In the genomic region with DNA sequence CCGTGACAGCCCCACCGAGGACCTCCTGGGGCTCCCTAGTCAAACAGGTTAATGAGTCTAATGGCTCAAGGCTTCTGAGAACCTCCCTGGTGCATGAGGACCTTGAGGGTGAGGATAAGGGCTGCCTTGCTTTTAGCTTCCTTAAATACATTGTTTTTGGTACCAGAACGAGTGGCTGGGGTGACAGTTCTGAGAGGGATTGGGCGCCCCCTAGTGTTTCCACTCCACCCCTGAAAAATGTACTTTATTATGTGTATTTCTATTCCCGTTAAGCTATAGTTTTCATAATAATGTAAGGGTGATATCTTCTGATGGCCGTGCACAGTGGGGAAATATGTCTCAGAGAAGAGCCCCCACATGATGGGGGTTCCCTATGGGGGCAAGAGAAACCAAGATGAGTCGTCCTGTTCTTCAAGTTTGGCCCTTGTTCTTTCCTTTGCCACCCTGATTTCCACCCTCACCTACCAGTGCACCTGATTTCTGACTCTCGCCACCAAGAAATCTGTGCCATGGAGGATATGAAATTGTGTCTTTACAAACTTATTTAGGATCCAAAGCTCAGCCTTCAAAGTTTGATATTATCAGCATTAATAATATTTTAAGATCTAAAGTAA, we compare ENCODE assay signal across 8 cellular contexts. TPM values are rescaled to one million over a fixed set of nuclear protein-coding genes. Genes with fewer than 3 reads are reported as not detected.
DNase-seq lines count a peak whose midpoint lies in the region; ATAC-seq and TF ChIP-seq lines count a peak whose summit lies in the region.

No MANE protein-coding gene starts in this region.

- H3K9me3 Mint-ChIP-seq in endothelial cell (ENCODE audit: unreplicated experiment), result no peaks in the 10 kb centered on the region
- no peaks in the 10 kb centered on the region for H3K9me3 Mint-ChIP-seq in naive thymus-derived CD8-positive, alpha-beta T cell
- H3K9me3 Mint-ChIP-seq in stimulated activated effector memory CD8-positive, alpha-beta T cell treated with anti-CD3 and anti-CD28 coated beads, Interleukin-12 subunit alpha, Interleukin-12 subunit beta, amount 100 ng/mL, for 72 hours, result no peaks in the 10 kb centered on the region

- POLR2A ChIA-PET in naive thymus-derived CD8-positive, alpha-beta T cell (lab: Charles Lee), result interaction anchor here (0.6 to 1.3 kb wide), 6 partner anchors 69 to 162 kb away, joined by 3 to 6 read pairs (median 4); partner anchors contain the start of gene MOSMO

- no peaks in the 10 kb centered on the region for H3K36me3 ChIP-seq in HAP-1 (replicated peaks)

- no peaks in the 10 kb centered on the region for H3K4me1 Mint-ChIP-seq in endothelial cell (ENCODE audit: unreplicated experiment)
- H3K4me1 Mint-ChIP-seq in naive thymus-derived CD8-positive, alpha-beta T cell, result peaks cover 0 to 8% (median 1%) of the 10 kb centered on the region in 4 donors
- H3K4me1 Mint-ChIP-seq in stimulated activated effector memory CD8-positive, alpha-beta T cell treated with anti-CD3 and anti-CD28 coated beads, Interleukin-12 subunit alpha, Interleukin-12 subunit beta, amount 100 ng/mL, for 72 hours, result no peaks in the 10 kb centered on the region

- peak; percentile 77 for DNase-seq in AG20443 (ENCODE audit: low spot score)
- peak; percentile 66 to 83 for DNase-seq in HAP-1 (ENCODE audit: low spot score in 2 of 2)
- DNase-seq in NOMO-1 treated with dmso at 0.1 percent for 144 hours (lab: John Stamatoyannopoulos, UW; ENCODE audit: unreplicated experiment), result peak; percentile 51
- DNase-seq in activated CD8-positive, alpha-beta memory T cell treated with anti-CD3 and anti-CD28 coated beads for 24 hours, result peak; percentile 88
- peak; percentile 73 for DNase-seq in endothelial cell (ENCODE audit: low spot score)
- peak; percentile 41 to 76 (median 66) for DNase-seq in naive thymus-derived CD8-positive, alpha-beta T cell
- DNase-seq in stimulated activated effector memory CD8-positive, alpha-beta T cell treated with anti-CD3 and anti-CD28 coated beads, Interleukin-12 subunit alpha, Interleukin-12 subunit beta, amount 100 ng/mL, for 72 hours (ENCODE audit: low spot score in 2 of 2), result peak; percentile 64 to 88

- no peaks in the 10 kb centered on the region for H3K9me3 ChIP-seq in HAP-1

- no peak overlapping the region for H3K27ac Mint-ChIP-seq in endothelial cell (ENCODE audit: unreplicated experiment)
- H3K27ac Mint-ChIP-seq in naive thymus-derived CD8-positive, alpha-beta T cell, result peak overlapping the region in 2 of 10 donors; percentile 40 to 87
- no peak overlapping the region for H3K27ac Mint-ChIP-seq in stimulated activated effector memory CD8-positive, alpha-beta T cell treated with anti-CD3 and anti-CD28 coated beads, Interleukin-12 subunit alpha, Interleukin-12 subunit beta, amount 100 ng/mL, for 72 hours

- H3K27me3 ChIP-seq in HAP-1 (ENCODE audit: low read depth), result no peaks in the 10 kb centered on the region

- no peaks in the 10 kb centered on the region for H3K36me3 Mint-ChIP-seq in endothelial cell (ENCODE audit: low read depth, unreplicated experiment)
- peaks cover 0 to 16% (median 2%) of the 10 kb centered on the region in 3 donors for H3K36me3 Mint-ChIP-seq in naive thymus-derived CD8-positive, alpha-beta T cell
- H3K36me3 Mint-ChIP-seq in stimulated activated effector memory CD8-positive, alpha-beta T cell treated with anti-CD3 and anti-CD28 coated beads, Interleukin-12 subunit alpha, Interleukin-12 subunit beta, amount 100 ng/mL, for 72 hours, result no peaks in the 10 kb centered on the region

- peak; percentile 69 to 75 for ATAC-seq in naive thymus-derived CD8-positive, alpha-beta T cell
- peak; percentile 71 for ATAC-seq in stimulated activated effector memory CD8-positive, alpha-beta T cell treated with anti-CD3 and anti-CD28 coated beads, Interleukin-12 subunit alpha, Interleukin-12 subunit beta, amount 100 ng/mL, for 72 hours
- no peak for ATAC-seq in GM21515 (IDR thresholded peaks at IDR 0.05; ENCODE audit: unreplicated experiment)

- no peak overlapping the region for H3K4me3 ChIP-seq in HAP-1

- in situ Hi-C loops in HAP-1 (cut with MboI; ENCODE audit: low sequenced_read_pairs), result no loop called here

- H3K4me3 Mint-ChIP-seq in endothelial cell (ENCODE audit: unreplicated experiment), result no peak overlapping the region
- no peak overlapping the region for H3K4me3 Mint-ChIP-seq in naive thymus-derived CD8-positive, alpha-beta T cell
- no peak overlapping the region for H3K4me3 Mint-ChIP-seq in stimulated activated effector memory CD8-positive, alpha-beta T cell treated with anti-CD3 and anti-CD28 coated beads, Interleukin-12 subunit alpha, Interleukin-12 subunit beta, amount 100 ng/mL, for 72 hours

- TF ChIP-seq CTCF in endothelial cell (IDR thresholded peaks at IDR 0.05; ENCODE audit: unreplicated experiment), result peak; percentile 85

- no peaks in the 10 kb centered on the region for H3K27me3 Mint-ChIP-seq in endothelial cell (ENCODE audit: unreplicated experiment)
- H3K27me3 Mint-ChIP-seq in naive thymus-derived CD8-positive, alpha-beta T cell, result no peaks in the 10 kb centered on the region

- H3K4me1 ChIP-seq in HAP-1, result 0 out of 2 replicates have a peak, but pooled peaks cover 4% of the 10 kb centered on the region

RNA-seq across cellular contexts. Expression of gene VWA3A, which starts 14.5 kb away (rescaled TPM):
- total RNA-seq in endothelial cell (ENCODE audit: unreplicated experiment), result 0.56 TPM
- total RNA-seq in naive thymus-derived CD8-positive, alpha-beta T cell, result under 1 TPM; 0.65 to 0.99 TPM
- not detected for polyA plus RNA-seq in naive thymus-derived CD8-positive, alpha-beta T cell
